In genomic region chr5:122775713-122776084, GRCh38 we compare ENCODE assay signal across 8 cellular contexts. TPM values are rescaled to one million over a fixed set of nuclear protein-coding genes. Genes with fewer than 3 reads are reported as not detected.
DNase-seq lines count a peak whose midpoint lies in the region; ATAC-seq and TF ChIP-seq lines count a peak whose summit lies in the region.

No MANE protein-coding gene starts in this region.

- no peak for ATAC-seq in HG03025 (IDR thresholded peaks at IDR 0.05; ENCODE audit: low FRiP score, unreplicated experiment)

- H3K4me1 Mint-ChIP-seq in MCF 10A (ENCODE audit: insufficient read depth, unreplicated experiment): peaks cover 30% of the 10 kb centered on the region

- no peaks in the 10 kb centered on the region for H3K9me3 Mint-ChIP-seq in MCF 10A (ENCODE audit: unreplicated experiment)

- peaks cover 2% of the 10 kb centered on the region for H3K36me3 Mint-ChIP-seq in MCF 10A (ENCODE audit: insufficient read depth, unreplicated experiment)

- H3K27ac ChIP-seq in layer of hippocampus (ENCODE audit: low read depth, low read length): peak overlapping the region; percentile 82

- H3K27me3 ChIP-seq in layer of hippocampus (ENCODE audit: control insufficient read depth, insufficient read depth, low read length): no peaks in the 10 kb centered on the region

- H3K27me3 Mint-ChIP-seq in MCF 10A (ENCODE audit: insufficient read depth, unreplicated experiment): no peaks in the 10 kb centered on the region

- POLR2A ChIA-PET in MCF 10A (lab: Yijun Ruan, JAX): interaction anchor here (0.6 to 3.6 kb wide), 27 partner anchors 10 to 813 kb away, joined by 3 to 41 read pairs (median 4); partner anchors contain the start of genes CEP120 and SNX24

- H3K4me3 Mint-ChIP-seq in MCF 10A (ENCODE audit: unreplicated experiment): peak overlapping the region; percentile 94

- BruUV-seq in MCF 10A (replicated peaks; lab: Mats Ljungman, UMichigan): TSS peak; percentile 36

- H3K27ac Mint-ChIP-seq in MCF 10A (ENCODE audit: low read depth, unreplicated experiment): peak overlapping the region; percentile 95

- intact Hi-C loops in MCF 10A (cut with micrococcal nuclease): loop anchor here (1.0 to 5.0 kb wide), 3 partner anchors 58 to 71 kb away; partner anchors contain the start of gene SNX24

- no peak for TF ChIP-seq CTCF in MCF 10A (IDR thresholded peaks at IDR 0.05; ENCODE audit: unreplicated experiment)

- CTCF ChIA-PET in MCF 10A (lab: Yijun Ruan, JAX): interaction anchor here (0.5 to 3.0 kb wide), 16 partner anchors 13 to 596 kb away, joined by 3 to 21 read pairs (median 3); partner anchors contain the start of gene SNX24

- peak; percentile 3 for DNase-seq in GM04504 (ENCODE audit: low read depth)
- peak; percentile 55 for DNase-seq in NCI-H69 (lab: John Stamatoyannopoulos, UW)
- no peak for DNase-seq in MCF 10A (ENCODE audit: unreplicated experiment)
- peak; percentile 49 for DNase-seq in superior temporal gyrus (ENCODE audit: extremely low spot score)
- DNase-seq in NCI-H146 treated with DMSO at 0.1 percent for 48 hours (lab: John Stamatoyannopoulos, UW; ENCODE audit: unreplicated experiment): no peak
- DNase-seq in cerebellar nuclear complex (lab: John Stamatoyannopoulos, UW): no peak

RNA-seq across cellular contexts. Expression of gene SNX2, which starts 0.8 kb away (rescaled TPM):
- total RNA-seq in MCF 10A (2022): 94.9 and 120 TPM in 2 replicates

Comparison
In these comparisons a context has a peak if more than half of its experiments do, and no peak if none do; other contexts are left out.
1. DNase-seq: peak in GM04504 (single experiment), NCI-H69 (single experiment) and superior temporal gyrus (single experiment); none in MCF 10A (single experiment), NCI-H146 treated with DMSO at 0.1 percent for 48 hours (single experiment) and cerebellar nuclear complex (0 of 2).